In the genomic region with DNA sequence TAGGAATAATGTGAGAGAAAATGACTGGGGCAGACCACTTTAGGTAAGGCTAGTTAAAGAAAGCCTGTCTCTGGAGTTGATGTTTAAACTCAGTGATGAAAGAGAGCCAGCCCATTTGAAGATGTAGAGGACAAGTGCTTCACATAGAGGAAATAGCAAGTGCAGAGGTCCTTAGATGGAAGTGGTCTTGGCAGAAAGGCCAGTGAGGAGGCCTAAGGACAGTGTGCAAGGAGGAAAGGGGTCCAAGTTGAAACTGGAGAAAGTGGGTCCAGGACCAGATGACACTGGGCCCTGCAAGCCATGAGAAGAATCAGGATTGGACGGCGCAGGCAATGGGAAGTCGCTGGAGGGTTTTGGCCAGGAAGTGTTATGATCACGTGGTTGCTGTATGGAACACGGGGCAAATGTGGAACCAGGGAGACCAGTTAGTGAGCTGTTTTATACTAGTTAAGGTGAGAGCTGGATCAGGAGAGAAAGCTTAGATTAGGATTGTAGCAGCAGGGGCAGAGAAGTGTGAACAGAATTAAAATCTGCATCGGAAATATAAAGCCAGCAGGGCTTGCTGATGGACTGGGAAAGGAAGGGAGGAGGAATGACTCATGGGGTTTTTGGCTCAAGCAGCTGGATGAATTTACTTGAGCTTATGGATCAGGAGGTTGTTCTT, we compare ENCODE assay signal across 8 cellular contexts. TPM values are rescaled to one million over a fixed set of nuclear protein-coding genes. Genes with fewer than 3 reads are reported as not detected.
DNase-seq lines count a peak whose midpoint lies in the region; ATAC-seq and TF ChIP-seq lines count a peak whose summit lies in the region.

No MANE protein-coding gene starts in this region.

- no peaks in the 10 kb centered on the region for H3K27me3 ChIP-seq in H7 (ENCODE audit: control insufficient read depth, insufficient read depth, low read length)

- CTCF ChIA-PET in RWPE1 (lab: Yijun Ruan, JAX): interaction anchor here (0.6 kb wide), 1 partner anchor 19 kb away, joined by 5 read pairs; no protein-coding TSS in a partner anchor

- intact Hi-C loops in natural killer cell (cut with micrococcal nuclease): no loop called here

- peak overlapping the region; percentile 79 for H3K27ac ChIP-seq in RWPE1

- H3K4me3 Mint-ChIP-seq in stimulated activated naive CD8-positive, alpha-beta T cell treated with anti-CD3 and anti-CD28 coated beads, Interleukin-15, Interleukin-2, amounts not matched to agents 100 ng/mL and 50 ng/mL, for 24 hours: peak overlapping the region; percentile 10
- H3K4me3 Mint-ChIP-seq in effector memory CD8-positive, alpha-beta T cell: peak overlapping the region in 1 of 2 donors; percentile 3
- no peak overlapping the region for H3K4me3 Mint-ChIP-seq in natural killer cell

- no peaks in the 10 kb centered on the region for H3K27me3 Mint-ChIP-seq in stimulated activated naive CD8-positive, alpha-beta T cell treated with anti-CD3 and anti-CD28 coated beads, Interleukin-15, Interleukin-2, amounts not matched to agents 100 ng/mL and 50 ng/mL, for 24 hours
- H3K27me3 Mint-ChIP-seq in effector memory CD8-positive, alpha-beta T cell: no peaks in the 10 kb centered on the region
- no peaks in the 10 kb centered on the region for H3K27me3 Mint-ChIP-seq in natural killer cell (ENCODE audit: low read depth in 2 of 2)

- peaks cover 43% of the 10 kb centered on the region for H3K4me1 Mint-ChIP-seq in stimulated activated naive CD8-positive, alpha-beta T cell treated with anti-CD3 and anti-CD28 coated beads, Interleukin-15, Interleukin-2, amounts not matched to agents 100 ng/mL and 50 ng/mL, for 24 hours (ENCODE audit: low read depth)
- peaks cover 19 to 30% of the 10 kb centered on the region in 2 donors for H3K4me1 Mint-ChIP-seq in effector memory CD8-positive, alpha-beta T cell (ENCODE audit: low read depth in 2 of 2)
- H3K4me1 Mint-ChIP-seq in natural killer cell: peaks cover 18 to 25% of the 10 kb centered on the region in 2 donors

- TF ChIP-seq CTCF in RWPE1 (conservative IDR thresholded peaks at IDR 0.05; ENCODE audit: low read depth): 0 out of 2 replicates have a peak, but pooled peaks have one; percentile 9
- TF ChIP-seq CTCF in natural killer cell (IDR thresholded peaks at IDR 0.05): no peak

- no peak overlapping the region for H3K4me3 ChIP-seq in H7 (ENCODE audit: insufficient read depth, low read depth, low read length)

- DNase-seq in stimulated activated naive CD8-positive, alpha-beta T cell treated with anti-CD3 and anti-CD28 coated beads, Interleukin-15, Interleukin-2, amounts not matched to agents 100 U/mL and 50 U/mL, for 24 hours: no peak
- peak; percentile 48 for DNase-seq in RWPE1 (ENCODE audit: low spot score)
- no peak for DNase-seq in effector memory CD8-positive, alpha-beta T cell
- DNase-seq in natural killer cell: no peak
- DNase-seq in NCI-H1694 treated with DMSO at 0.1 percent for 48 hours (lab: John Stamatoyannopoulos, UW): no peak
- no peak for DNase-seq in H7
- DNase-seq in DMS114 treated with DMSO at 0.1 percent for 48 hours (lab: John Stamatoyannopoulos, UW; ENCODE audit: unreplicated experiment): no peak

- peaks cover 13% of the 10 kb centered on the region for H3K36me3 Mint-ChIP-seq in stimulated activated naive CD8-positive, alpha-beta T cell treated with anti-CD3 and anti-CD28 coated beads, Interleukin-15, Interleukin-2, amounts not matched to agents 100 ng/mL and 50 ng/mL, for 24 hours (ENCODE audit: low read depth)
- H3K36me3 Mint-ChIP-seq in effector memory CD8-positive, alpha-beta T cell (ENCODE audit: insufficient read depth): peaks cover 1% of the 10 kb centered on the region
- H3K36me3 Mint-ChIP-seq in natural killer cell: no peaks in the 10 kb centered on the region

- no peak for ATAC-seq in stimulated activated naive CD8-positive, alpha-beta T cell treated with anti-CD3 and anti-CD28 coated beads, Interleukin-15, Interleukin-2, amounts not matched to agents 100 U/mL and 50 U/mL, for 24 hours
- no peak for ATAC-seq in effector memory CD8-positive, alpha-beta T cell (replicated peaks)
- peak in 2 of 3 donors; percentile 19 to 43 for ATAC-seq in natural killer cell

- H3K36me3 ChIP-seq in H7 (replicated peaks; ENCODE audit: control insufficient read depth, insufficient read depth, low read length): no peaks in the 10 kb centered on the region

- peak overlapping the region; percentile 76 for H3K27ac Mint-ChIP-seq in stimulated activated naive CD8-positive, alpha-beta T cell treated with anti-CD3 and anti-CD28 coated beads, Interleukin-15, Interleukin-2, amounts not matched to agents 100 ng/mL and 50 ng/mL, for 24 hours
- peak overlapping the region; percentile 7 to 11 for H3K27ac Mint-ChIP-seq in effector memory CD8-positive, alpha-beta T cell
- peak overlapping the region; percentile 53 to 70 for H3K27ac Mint-ChIP-seq in natural killer cell

- POLR2A ChIA-PET in RWPE1 (lab: Yijun Ruan, JAX; ENCODE audit: low non-redundant PET): no interaction called here

- H3K9me3 Mint-ChIP-seq in stimulated activated naive CD8-positive, alpha-beta T cell treated with anti-CD3 and anti-CD28 coated beads, Interleukin-15, Interleukin-2, amounts not matched to agents 100 ng/mL and 50 ng/mL, for 24 hours: no peaks in the 10 kb centered on the region
- H3K9me3 Mint-ChIP-seq in effector memory CD8-positive, alpha-beta T cell: no peaks in the 10 kb centered on the region
- H3K9me3 Mint-ChIP-seq in natural killer cell: no peaks in the 10 kb centered on the region

RNA-seq across cellular contexts. Expression of a gene that starts 48.0 kb away (rescaled TPM):
- 1 to 10 TPM in 2 of 3 donors, not detected in 1; 3.6 to 8.0 TPM for total RNA-seq in natural killer cell
- not detected in 2 replicates for total RNA-seq in H7 (2014; rRNA removed; shearing (Covaris generic))

Comparison
In these comparisons a context has a peak if more than half of its experiments do, and no peak if none do; other contexts are left out.
1. H3K27ac Mint-ChIP-seq: peak in every context shown above with its lines; median percentile 76 in stimulated activated naive CD8-positive, alpha-beta T cell treated with anti-CD3 and anti-CD28 coated beads, Interleukin-15, Interleukin-2, amounts not matched to agents 100 ng/mL and 50 ng/mL, for 24 hours; 62 in natural killer cell; 9 in effector memory CD8-positive, alpha-beta T cell.
2. ATAC-seq: peak in natural killer cell (2 of 3); none in stimulated activated naive CD8-positive, alpha-beta T cell treated with anti-CD3 and anti-CD28 coated beads, Interleukin-15, Interleukin-2, amounts not matched to agents 100 U/mL and 50 U/mL, for 24 hours (single experiment) and effector memory CD8-positive, alpha-beta T cell (single experiment).